Comparison of ENCODE assay signal across 5 cellular contexts in genomic region chr3:42722442-42722841, GRCh38. TPM values are rescaled to one million over a fixed set of nuclear protein-coding genes. Genes with fewer than 3 reads are reported as not detected.
"Had no signal": no experiment of that assay in that cellular context is flagged by ENCODE, and none has a peak within 500 bp of the region (broad histone marks: within the 10 kb centered on the region; RNA-seq: fewer than 3 reads in every experiment).

No MANE protein-coding gene starts in this region.

RNA-seq across cellular contexts. Expression of gene HHATL, which starts 19.8 kb away (rescaled TPM):
- total RNA-seq: HepG2, HT1080, IMR-90, M059J, SJSA1 had no signal
- polyA plus RNA-seq: IMR-90 had no signal

RNA-seq across cellular contexts. Expression of gene KLHL40, which starts 37.1 kb away (rescaled TPM):
- total RNA-seq: HepG2, HT1080, IMR-90, M059J, SJSA1 had no signal
- polyA plus RNA-seq: HepG2, IMR-90 had no signal

RNA-seq across cellular contexts. Expression of gene CCDC13, which starts 50.6 kb away (rescaled TPM):
- total RNA-seq: HT1080 had no signal
